ENCODE assay signal across 1 cellular context in the genomic region with DNA sequence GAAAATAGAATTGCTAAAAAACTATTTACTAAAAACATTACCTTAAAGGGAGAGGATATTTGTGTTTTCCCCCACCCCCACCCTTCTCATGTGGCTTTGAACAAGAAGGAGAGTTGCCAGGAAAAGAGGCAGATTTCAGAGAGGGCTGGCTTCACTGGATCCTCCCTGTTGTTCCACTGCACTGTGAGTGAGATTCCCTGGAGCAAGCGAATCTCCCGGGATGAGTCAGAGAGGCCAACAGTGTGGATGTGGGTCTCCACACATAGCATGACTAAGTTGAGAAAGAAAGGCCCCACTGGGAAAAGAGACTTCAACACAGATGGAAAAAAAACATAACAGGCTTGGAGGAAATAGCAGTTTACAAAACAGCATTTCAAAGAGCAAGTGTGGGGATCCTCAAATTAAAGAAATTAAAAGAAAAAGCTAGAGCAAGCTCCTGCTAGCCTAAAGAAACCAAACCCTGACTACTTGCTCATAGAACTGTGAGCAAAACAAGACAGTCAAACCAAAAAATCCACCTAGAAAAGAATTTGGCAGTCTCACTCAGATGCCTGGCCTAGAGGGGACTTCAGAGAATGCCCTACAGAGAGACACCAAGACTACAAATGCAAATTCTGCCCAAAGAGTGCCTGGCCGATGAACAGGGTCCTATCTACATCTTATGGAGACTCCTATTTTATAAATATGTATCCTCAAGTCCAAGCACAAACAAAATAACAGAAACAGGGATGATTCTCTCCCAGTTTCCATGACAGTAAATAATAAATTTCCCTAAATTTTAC.
TF ChIP-seq lines count a peak whose summit lies in the region.

No MANE protein-coding gene starts in this region.

TF ChIP-seq in GM23338, 12 proteins besides CTCF, POLR2A, EP300 and RAD21 (continued from another document):
- TF ChIP-seq, protein P1, sequence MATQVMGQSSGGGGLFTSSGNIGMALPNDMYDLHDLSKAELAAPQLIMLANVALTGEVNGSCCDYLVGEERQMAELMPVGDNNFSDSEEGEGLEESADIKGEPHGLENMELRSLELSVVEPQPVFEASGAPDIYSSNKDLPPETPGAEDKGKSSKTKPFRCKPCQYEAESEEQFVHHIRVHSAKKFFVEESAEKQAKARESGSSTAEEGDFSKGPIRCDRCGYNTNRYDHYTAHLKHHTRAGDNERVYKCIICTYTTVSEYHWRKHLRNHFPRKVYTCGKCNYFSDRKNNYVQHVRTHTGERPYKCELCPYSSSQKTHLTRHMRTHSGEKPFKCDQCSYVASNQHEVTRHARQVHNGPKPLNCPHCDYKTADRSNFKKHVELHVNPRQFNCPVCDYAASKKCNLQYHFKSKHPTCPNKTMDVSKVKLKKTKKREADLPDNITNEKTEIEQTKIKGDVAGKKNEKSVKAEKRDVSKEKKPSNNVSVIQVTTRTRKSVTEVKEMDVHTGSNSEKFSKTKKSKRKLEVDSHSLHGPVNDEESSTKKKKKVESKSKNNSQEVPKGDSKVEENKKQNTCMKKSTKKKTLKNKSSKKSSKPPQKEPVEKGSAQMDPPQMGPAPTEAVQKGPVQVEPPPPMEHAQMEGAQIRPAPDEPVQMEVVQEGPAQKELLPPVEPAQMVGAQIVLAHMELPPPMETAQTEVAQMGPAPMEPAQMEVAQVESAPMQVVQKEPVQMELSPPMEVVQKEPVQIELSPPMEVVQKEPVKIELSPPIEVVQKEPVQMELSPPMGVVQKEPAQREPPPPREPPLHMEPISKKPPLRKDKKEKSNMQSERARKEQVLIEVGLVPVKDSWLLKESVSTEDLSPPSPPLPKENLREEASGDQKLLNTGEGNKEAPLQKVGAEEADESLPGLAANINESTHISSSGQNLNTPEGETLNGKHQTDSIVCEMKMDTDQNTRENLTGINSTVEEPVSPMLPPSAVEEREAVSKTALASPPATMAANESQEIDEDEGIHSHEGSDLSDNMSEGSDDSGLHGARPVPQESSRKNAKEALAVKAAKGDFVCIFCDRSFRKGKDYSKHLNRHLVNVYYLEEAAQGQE (IDR thresholded peaks at IDR 0.05; ENCODE audit: unreplicated experiment), result no peak
- TF ChIP-seq EZH2 (IDR thresholded peaks at IDR 0.05; ENCODE audit: low read depth, unreplicated experiment), result no peak
- TF ChIP-seq, protein P2, sequence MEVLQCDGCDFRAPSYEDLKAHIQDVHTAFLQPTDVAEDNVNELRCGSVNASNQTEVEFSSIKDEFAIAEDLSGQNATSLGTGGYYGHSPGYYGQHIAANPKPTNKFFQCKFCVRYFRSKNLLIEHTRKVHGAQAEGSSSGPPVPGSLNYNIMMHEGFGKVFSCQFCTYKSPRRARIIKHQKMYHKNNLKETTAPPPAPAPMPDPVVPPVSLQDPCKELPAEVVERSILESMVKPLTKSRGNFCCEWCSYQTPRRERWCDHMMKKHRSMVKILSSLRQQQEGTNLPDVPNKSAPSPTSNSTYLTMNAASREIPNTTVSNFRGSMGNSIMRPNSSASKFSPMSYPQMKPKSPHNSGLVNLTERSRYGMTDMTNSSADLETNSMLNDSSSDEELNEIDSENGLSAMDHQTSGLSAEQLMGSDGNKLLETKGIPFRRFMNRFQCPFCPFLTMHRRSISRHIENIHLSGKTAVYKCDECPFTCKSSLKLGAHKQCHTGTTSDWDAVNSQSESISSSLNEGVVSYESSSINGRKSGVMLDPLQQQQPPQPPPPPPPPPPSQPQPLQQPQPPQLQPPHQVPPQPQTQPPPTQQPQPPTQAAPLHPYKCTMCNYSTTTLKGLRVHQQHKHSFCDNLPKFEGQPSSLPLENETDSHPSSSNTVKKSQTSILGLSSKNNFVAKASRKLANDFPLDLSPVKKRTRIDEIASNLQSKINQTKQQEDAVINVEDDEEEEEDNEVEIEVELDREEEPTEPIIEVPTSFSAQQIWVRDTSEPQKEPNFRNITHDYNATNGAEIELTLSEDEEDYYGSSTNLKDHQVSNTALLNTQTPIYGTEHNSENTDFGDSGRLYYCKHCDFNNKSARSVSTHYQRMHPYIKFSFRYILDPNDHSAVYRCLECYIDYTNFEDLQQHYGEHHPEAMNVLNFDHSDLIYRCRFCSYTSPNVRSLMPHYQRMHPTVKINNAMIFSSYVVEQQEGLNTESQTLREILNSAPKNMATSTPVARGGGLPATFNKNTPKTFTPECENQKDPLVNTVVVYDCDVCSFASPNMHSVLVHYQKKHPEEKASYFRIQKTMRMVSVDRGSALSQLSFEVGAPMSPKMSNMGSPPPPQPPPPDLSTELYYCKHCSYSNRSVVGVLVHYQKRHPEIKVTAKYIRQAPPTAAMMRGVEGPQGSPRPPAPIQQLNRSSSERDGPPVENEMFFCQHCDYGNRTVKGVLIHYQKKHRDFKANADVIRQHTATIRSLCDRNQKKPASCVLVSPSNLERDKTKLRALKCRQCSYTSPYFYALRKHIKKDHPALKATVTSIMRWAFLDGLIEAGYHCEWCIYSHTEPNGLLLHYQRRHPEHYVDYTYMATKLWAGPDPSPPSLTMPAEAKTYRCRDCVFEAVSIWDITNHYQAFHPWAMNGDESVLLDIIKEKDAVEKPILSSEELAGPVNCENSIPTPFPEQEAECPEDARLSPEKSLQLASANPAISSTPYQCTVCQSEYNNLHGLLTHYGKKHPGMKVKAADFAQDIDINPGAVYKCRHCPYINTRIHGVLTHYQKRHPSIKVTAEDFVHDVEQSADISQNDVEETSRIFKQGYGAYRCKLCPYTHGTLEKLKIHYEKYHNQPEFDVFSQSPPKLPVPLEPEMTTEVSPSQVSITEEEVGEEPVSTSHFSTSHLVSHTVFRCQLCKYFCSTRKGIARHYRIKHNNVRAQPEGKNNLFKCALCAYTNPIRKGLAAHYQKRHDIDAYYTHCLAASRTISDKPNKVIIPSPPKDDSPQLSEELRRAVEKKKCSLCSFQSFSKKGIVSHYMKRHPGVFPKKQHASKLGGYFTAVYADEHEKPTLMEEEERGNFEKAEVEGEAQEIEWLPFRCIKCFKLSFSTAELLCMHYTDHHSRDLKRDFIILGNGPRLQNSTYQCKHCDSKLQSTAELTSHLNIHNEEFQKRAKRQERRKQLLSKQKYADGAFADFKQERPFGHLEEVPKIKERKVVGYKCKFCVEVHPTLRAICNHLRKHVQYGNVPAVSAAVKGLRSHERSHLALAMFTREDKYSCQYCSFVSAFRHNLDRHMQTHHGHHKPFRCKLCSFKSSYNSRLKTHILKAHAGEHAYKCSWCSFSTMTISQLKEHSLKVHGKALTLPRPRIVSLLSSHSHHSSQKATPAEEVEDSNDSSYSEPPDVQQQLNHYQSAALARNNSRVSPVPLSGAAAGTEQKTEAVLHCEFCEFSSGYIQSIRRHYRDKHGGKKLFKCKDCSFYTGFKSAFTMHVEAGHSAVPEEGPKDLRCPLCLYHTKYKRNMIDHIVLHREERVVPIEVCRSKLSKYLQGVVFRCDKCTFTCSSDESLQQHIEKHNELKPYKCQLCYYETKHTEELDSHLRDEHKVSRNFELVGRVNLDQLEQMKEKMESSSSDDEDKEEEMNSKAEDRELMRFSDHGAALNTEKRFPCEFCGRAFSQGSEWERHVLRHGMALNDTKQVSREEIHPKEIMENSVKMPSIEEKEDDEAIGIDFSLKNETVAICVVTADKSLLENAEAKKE (CRISPR knock-in tag; IDR thresholded peaks at IDR 0.05), result no peak
- no peak for TF ChIP-seq STAT1 (IDR thresholded peaks at IDR 0.05; ENCODE audit: unreplicated experiment)
- no peak for TF ChIP-seq NANOG (IDR thresholded peaks at IDR 0.05; ENCODE audit: borderline replicate concordance)
